8 cellular contexts compared by ENCODE assay signal in genomic region chr14:69398818-69399210, GRCh38. TPM values are rescaled to one million over a fixed set of nuclear protein-coding genes. Genes with fewer than 3 reads are reported as not detected.
DNase-seq lines count a peak whose midpoint lies in the region; ATAC-seq and TF ChIP-seq lines count a peak whose summit lies in the region.

No MANE protein-coding gene starts in this region.

- H3K4me3 Mint-ChIP-seq in activated CD4-positive, alpha-beta T cell treated with anti-CD3 and anti-CD28 coated beads, Interleukin-2, amount 10 ng/mL, durations not matched to agents 24 days and 14 days, result peak overlapping the region; percentile 94
- H3K4me3 Mint-ChIP-seq in natural killer cell, result peak overlapping the region; percentile 97

- peaks cover 43% of the 10 kb centered on the region for H3K36me3 Mint-ChIP-seq in activated CD4-positive, alpha-beta T cell treated with anti-CD3 and anti-CD28 coated beads, Interleukin-2, amount 10 ng/mL, durations not matched to agents 24 days and 14 days (ENCODE audit: low read depth)
- peaks cover 10% of the 10 kb centered on the region for H3K36me3 Mint-ChIP-seq in natural killer cell

- DNase-seq in activated CD4-positive, alpha-beta T cell treated with anti-CD3 and anti-CD28 coated beads, Interleukin-2, amount 10 ng/mL, durations not matched to agents 24 days and 14 days, result no peak
- DNase-seq in activated CD4-positive, alpha-beta T cell treated with anti-CD3 and anti-CD28 coated beads for 48 hours, result no peak
- no peak for DNase-seq in LNCaP clone FGC (ENCODE audit: low read depth)
- no peak for DNase-seq in choroid plexus epithelial cell (ENCODE audit: low read depth)
- no peak for DNase-seq in natural killer cell
- no peak for DNase-seq in cerebellar nuclear complex (lab: John Stamatoyannopoulos, UW)
- no peak for DNase-seq in G401 (ENCODE audit: low spot score)

- peak in 1 of 3 donors; percentile 6 for ATAC-seq in natural killer cell
- ATAC-seq in GM18520 (IDR thresholded peaks at IDR 0.05; ENCODE audit: unreplicated experiment), result no peak

- no peak for TF ChIP-seq CTCF in LNCaP clone FGC (IDR thresholded peaks at IDR 0.05; ENCODE audit: control insufficient read depth, extremely low read depth, insufficient read depth)
- no peak for TF ChIP-seq CTCF in choroid plexus epithelial cell (conservative IDR thresholded peaks at IDR 0.05; ENCODE audit: low read depth, low read length)
- no peak for TF ChIP-seq CTCF in natural killer cell (IDR thresholded peaks at IDR 0.05)

- H3K9me3 Mint-ChIP-seq in activated CD4-positive, alpha-beta T cell treated with anti-CD3 and anti-CD28 coated beads, Interleukin-2, amount 10 ng/mL, durations not matched to agents 24 days and 14 days, result no peaks in the 10 kb centered on the region
- no peaks in the 10 kb centered on the region for H3K9me3 Mint-ChIP-seq in natural killer cell

- peak overlapping the region; percentile 98 for H3K27ac Mint-ChIP-seq in activated CD4-positive, alpha-beta T cell treated with anti-CD3 and anti-CD28 coated beads, Interleukin-2, amount 10 ng/mL, durations not matched to agents 24 days and 14 days
- peak overlapping the region; percentile 100 for H3K27ac Mint-ChIP-seq in natural killer cell

- H3K4me3 ChIP-seq in LNCaP clone FGC (ENCODE audit: low read depth, low read length) (peak overlapping the region; percentile 72), choroid plexus epithelial cell (ENCODE audit: low read depth, low read length) (peak overlapping the region; percentile 77)

- in situ Hi-C loops in G401 (cut with HindIII; ENCODE audit: low sequenced_read_pairs), result no loop called here

- no peaks in the 10 kb centered on the region for H3K27me3 Mint-ChIP-seq in activated CD4-positive, alpha-beta T cell treated with anti-CD3 and anti-CD28 coated beads, Interleukin-2, amount 10 ng/mL, durations not matched to agents 24 days and 14 days
- no peaks in the 10 kb centered on the region for H3K27me3 Mint-ChIP-seq in natural killer cell (ENCODE audit: low read depth in 2 of 2)

- H3K4me1 Mint-ChIP-seq in activated CD4-positive, alpha-beta T cell treated with anti-CD3 and anti-CD28 coated beads, Interleukin-2, amount 10 ng/mL, durations not matched to agents 24 days and 14 days, result peaks cover 45% of the 10 kb centered on the region
- H3K4me1 Mint-ChIP-seq in natural killer cell, result peaks cover 43 to 49% of the 10 kb centered on the region in 2 donors

- intact Hi-C loops in activated CD4-positive, alpha-beta T cell treated with anti-CD3 and anti-CD28 coated beads, Interleukin-2, amount 10 ng/mL, durations not matched to agents 24 days and 14 days (cut with micrococcal nuclease), result loop anchor here (1.0 to 10.0 kb wide), 6 partner anchors 44 to 368 kb away; partner anchors contain the start of genes DCAF5, EXD2, SRSF5 and SUSD6
- intact Hi-C loops in natural killer cell (cut with micrococcal nuclease), result loop anchor here (5.0 kb wide), 2 partner anchors 247 to 1923 kb away; partner anchors contain the start of genes DCAF5 and SIPA1L1

RNA-seq across cellular contexts. Expression of gene SLC39A9, which starts 0.3 kb away (rescaled TPM):
- 49.5 and 53.4 TPM in 2 replicates for total RNA-seq in activated CD4-positive, alpha-beta T cell treated with anti-CD3 and anti-CD28 coated beads, Interleukin-2, amount 10 ng/mL, durations not matched to agents 24 days and 14 days
- 10 to 100 TPM; 30.9 to 34.6 (median 33.0) TPM for total RNA-seq in natural killer cell
- 72.7 and 73.2 TPM in 2 replicates for total RNA-seq in G401 (2014; rRNA removed; shearing (Covaris generic))

RNA-seq across cellular contexts. Expression of gene ERH, which starts 0.7 kb away (rescaled TPM):
- total RNA-seq in activated CD4-positive, alpha-beta T cell treated with anti-CD3 and anti-CD28 coated beads, Interleukin-2, amount 10 ng/mL, durations not matched to agents 24 days and 14 days, result 434 and 441 TPM in 2 replicates
- 100 to 1,000 TPM; 103 to 120 (median 113) TPM for total RNA-seq in natural killer cell
- total RNA-seq in G401 (2014; rRNA removed; shearing (Covaris generic)), result 313 and 338 TPM in 2 replicates
